ENCODE assay signal across 1 cellular context in genomic region chr22:22968366-22968765, GRCh38.
TF ChIP-seq lines count a peak whose summit lies in the region.

No MANE protein-coding gene starts in this region.

TF ChIP-seq in K562, 482 proteins besides CTCF, POLR2A, EP300 and RAD21 (continued from another document):
- TF ChIP-seq HMGXB4 (CRISPR knock-in tag; IDR thresholded peaks at IDR 0.05) (0 out of 2 replicates have a peak, but pooled peaks have one; percentile 1), MED1 (CRISPR knock-in tag; IDR thresholded peaks at IDR 0.05; ENCODE audit: borderline replicate concordance) (0 out of 2 replicates have a peak, but pooled peaks have one; percentile 67), JUND (IDR thresholded peaks at IDR 0.05; ENCODE audit: borderline replicate concordance, low read depth, low read length) (no peak), JUND (tag; IDR thresholded peaks at IDR 0.05; ENCODE audit: borderline replicate concordance, low read depth, low read length) (no peak), IRF2 (CRISPR knock-in tag; IDR thresholded peaks at IDR 0.05) (0 out of 2 replicates have a peak, but pooled peaks have one; percentile 38), ZNF184 (CRISPR knock-in tag; IDR thresholded peaks at IDR 0.05) (0 out of 2 replicates have a peak, but pooled peaks have one; percentile 48), ZNF639 (CRISPR knock-in tag; conservative IDR thresholded peaks at IDR 0.05 in 1 of 2, IDR thresholded peaks at IDR 0.05 in 1 of 2) (peak in 1 of 2 experiments; percentile 96; a peak in 1 of 4 replicates)
